ENCODE assay signal across 1 cellular context in the genomic region with DNA sequence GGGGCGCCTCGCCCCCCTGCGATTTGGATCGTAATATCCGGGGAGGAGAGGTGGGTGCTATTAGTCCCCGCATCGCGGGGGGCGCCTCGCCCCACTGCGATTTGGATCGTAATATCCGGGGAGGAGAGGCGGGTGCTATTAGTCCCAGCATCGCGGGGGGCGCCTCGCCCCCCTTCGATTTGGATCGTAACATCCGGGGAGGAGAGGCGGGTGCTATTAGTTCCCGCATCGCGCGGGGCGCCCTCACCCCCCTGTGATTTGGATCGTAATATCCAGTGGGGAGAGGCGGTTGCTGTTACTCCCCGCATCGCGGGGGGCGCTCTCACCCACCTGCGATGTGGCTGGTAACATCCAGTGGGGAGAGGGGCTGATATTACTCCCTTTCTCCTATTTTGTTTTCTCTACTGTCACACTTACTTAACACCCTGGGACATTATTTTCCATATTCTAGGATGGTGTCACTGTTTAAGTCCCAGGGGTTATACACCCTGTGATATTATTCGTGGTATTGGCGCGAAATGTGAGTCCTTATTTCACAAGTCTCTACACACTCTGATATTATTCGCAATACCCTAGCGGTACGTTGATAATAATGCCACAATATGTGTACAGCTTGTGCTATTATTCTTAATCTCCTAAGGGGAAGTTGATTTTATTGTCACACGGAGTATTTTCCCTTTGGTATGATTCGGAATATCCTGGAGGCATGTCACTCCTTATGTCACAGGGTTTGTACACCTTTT.
A peak's percentile ranks its signal among the peaks of the same experiment; 100 is the strongest.
TF ChIP-seq lines count a peak whose summit lies in the region.

No MANE protein-coding gene starts in this region.

TF ChIP-seq in HEK293, 187 proteins besides CTCF, POLR2A, EP300 and RAD21 (continued from another document):
- TF ChIP-seq, protein P1, sequence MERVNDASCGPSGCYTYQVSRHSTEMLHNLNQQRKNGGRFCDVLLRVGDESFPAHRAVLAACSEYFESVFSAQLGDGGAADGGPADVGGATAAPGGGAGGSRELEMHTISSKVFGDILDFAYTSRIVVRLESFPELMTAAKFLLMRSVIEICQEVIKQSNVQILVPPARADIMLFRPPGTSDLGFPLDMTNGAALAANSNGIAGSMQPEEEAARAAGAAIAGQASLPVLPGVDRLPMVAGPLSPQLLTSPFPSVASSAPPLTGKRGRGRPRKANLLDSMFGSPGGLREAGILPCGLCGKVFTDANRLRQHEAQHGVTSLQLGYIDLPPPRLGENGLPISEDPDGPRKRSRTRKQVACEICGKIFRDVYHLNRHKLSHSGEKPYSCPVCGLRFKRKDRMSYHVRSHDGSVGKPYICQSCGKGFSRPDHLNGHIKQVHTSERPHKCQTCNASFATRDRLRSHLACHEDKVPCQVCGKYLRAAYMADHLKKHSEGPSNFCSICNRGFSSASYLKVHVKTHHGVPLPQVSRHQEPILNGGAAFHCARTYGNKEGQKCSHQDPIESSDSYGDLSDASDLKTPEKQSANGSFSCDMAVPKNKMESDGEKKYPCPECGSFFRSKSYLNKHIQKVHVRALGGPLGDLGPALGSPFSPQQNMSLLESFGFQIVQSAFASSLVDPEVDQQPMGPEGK (tag by site-specific recombination; IDR thresholded peaks at IDR 0.05), result 0 out of 2 replicates have a peak, but pooled peaks have one; percentile 21
- no peak for TF ChIP-seq ZFHX2 (tag by site-specific recombination; conservative IDR thresholded peaks at IDR 0.05)
